Comparison of ENCODE assay signal across 1 cellular context in the genomic region with DNA sequence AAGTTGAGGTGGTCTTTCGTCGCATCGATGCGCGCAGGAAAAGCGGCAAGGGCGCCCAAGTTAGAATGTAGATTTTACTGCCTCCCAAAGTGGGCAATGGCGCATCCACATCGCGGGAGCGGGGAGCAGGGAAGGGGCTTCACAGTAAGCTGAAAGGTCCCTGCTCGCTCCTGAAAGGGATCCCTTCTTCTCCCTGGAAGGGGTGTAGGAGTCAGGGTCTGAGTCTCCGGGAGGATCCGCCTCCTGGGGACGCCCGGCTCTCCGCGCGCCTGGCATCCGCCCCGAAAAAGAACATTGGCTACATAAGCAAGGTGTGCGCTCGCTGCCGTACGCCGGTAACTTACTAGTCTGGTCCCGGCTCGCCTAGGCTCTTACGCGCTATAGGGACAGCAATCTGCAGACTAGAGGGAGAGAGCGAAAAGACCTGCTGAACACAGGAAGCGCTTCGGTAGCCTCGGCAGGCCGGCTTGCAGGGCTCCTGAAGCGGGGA.
TF ChIP-seq lines count a peak whose summit lies in the region.

No MANE protein-coding gene starts in this region.

TF ChIP-seq in HEK293, 187 proteins besides CTCF, POLR2A, EP300 and RAD21 (continued from another document):
- TF ChIP-seq HIC1 (tag by site-specific recombination; IDR thresholded peaks at IDR 0.05), result no peak
- TF ChIP-seq, protein P1, sequence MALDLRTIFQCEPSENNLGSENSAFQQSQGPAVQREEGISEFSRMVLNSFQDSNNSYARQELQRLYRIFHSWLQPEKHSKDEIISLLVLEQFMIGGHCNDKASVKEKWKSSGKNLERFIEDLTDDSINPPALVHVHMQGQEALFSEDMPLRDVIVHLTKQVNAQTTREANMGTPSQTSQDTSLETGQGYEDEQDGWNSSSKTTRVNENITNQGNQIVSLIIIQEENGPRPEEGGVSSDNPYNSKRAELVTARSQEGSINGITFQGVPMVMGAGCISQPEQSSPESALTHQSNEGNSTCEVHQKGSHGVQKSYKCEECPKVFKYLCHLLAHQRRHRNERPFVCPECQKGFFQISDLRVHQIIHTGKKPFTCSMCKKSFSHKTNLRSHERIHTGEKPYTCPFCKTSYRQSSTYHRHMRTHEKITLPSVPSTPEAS (tag by site-specific recombination; IDR thresholded peaks at IDR 0.05), result no peak; the same call in 1 of the 2 replicates
- no peak for TF ChIP-seq ZNF248 (tag by site-specific recombination; IDR thresholded peaks at IDR 0.05)
- no peak for TF ChIP-seq ELK4 (IDR thresholded peaks at IDR 0.05; ENCODE audit: borderline replicate concordance, low read depth, low read length)
- no peak for TF ChIP-seq ZBTB44 (tag by site-specific recombination; IDR thresholded peaks at IDR 0.05)
- no peak for TF ChIP-seq ZNF610 (tag by site-specific recombination; IDR thresholded peaks at IDR 0.05; ENCODE audit: borderline replicate concordance)
- peak; percentile 30 for TF ChIP-seq ZEB2 (tag by site-specific recombination; IDR thresholded peaks at IDR 0.05)
- no peak for TF ChIP-seq ZNF169 (tag by site-specific recombination; IDR thresholded peaks at IDR 0.05)
- TF ChIP-seq ZNF341 (tag by site-specific recombination; IDR thresholded peaks at IDR 0.05; ENCODE audit: low read depth), result peak; percentile 33; the same call in 1 of the 2 replicates
- TF ChIP-seq ZNF132 (tag by site-specific recombination; IDR thresholded peaks at IDR 0.05; ENCODE audit: borderline replicate concordance), result no peak
- no peak for TF ChIP-seq KLF9 (tag by site-specific recombination; IDR thresholded peaks at IDR 0.05; ENCODE audit: low read depth)
- no peak for TF ChIP-seq WT1 (tag by site-specific recombination; IDR thresholded peaks at IDR 0.05)
- TF ChIP-seq SP2 (tag by site-specific recombination; IDR thresholded peaks at IDR 0.05), result peak; percentile 37; the same call in 1 of the 2 replicates
- 0 out of 2 replicates have a peak, but pooled peaks have one; percentile 15 for TF ChIP-seq ZNF2 (tag by site-specific recombination; IDR thresholded peaks at IDR 0.05)
- peak; percentile 32 for TF ChIP-seq ZBTB17 (tag by site-specific recombination; IDR thresholded peaks at IDR 0.05)
- TF ChIP-seq BCL11B (tag by site-specific recombination; IDR thresholded peaks at IDR 0.05; ENCODE audit: low read depth), result no peak
- no peak for TF ChIP-seq ZNF138 (tag by site-specific recombination; IDR thresholded peaks at IDR 0.05; ENCODE audit: borderline replicate concordance)
- no peak for TF ChIP-seq ZNF571 (tag by site-specific recombination; IDR thresholded peaks at IDR 0.05)
- TF ChIP-seq, protein P2, sequence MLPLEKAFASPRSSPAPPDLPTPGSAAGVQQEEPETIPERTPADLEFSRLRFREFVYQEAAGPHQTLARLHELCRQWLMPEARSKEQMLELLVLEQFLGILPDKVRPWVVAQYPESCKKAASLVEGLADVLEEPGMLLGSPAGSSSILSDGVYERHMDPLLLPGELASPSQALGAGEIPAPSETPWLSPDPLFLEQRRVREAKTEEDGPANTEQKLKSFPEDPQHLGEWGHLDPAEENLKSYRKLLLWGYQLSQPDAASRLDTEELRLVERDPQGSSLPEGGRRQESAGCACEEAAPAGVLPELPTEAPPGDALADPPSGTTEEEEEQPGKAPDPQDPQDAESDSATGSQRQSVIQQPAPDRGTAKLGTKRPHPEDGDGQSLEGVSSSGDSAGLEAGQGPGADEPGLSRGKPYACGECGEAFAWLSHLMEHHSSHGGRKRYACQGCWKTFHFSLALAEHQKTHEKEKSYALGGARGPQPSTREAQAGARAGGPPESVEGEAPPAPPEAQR (tag by site-specific recombination; IDR thresholded peaks at IDR 0.05), result no peak
- TF ChIP-seq, protein P3, sequence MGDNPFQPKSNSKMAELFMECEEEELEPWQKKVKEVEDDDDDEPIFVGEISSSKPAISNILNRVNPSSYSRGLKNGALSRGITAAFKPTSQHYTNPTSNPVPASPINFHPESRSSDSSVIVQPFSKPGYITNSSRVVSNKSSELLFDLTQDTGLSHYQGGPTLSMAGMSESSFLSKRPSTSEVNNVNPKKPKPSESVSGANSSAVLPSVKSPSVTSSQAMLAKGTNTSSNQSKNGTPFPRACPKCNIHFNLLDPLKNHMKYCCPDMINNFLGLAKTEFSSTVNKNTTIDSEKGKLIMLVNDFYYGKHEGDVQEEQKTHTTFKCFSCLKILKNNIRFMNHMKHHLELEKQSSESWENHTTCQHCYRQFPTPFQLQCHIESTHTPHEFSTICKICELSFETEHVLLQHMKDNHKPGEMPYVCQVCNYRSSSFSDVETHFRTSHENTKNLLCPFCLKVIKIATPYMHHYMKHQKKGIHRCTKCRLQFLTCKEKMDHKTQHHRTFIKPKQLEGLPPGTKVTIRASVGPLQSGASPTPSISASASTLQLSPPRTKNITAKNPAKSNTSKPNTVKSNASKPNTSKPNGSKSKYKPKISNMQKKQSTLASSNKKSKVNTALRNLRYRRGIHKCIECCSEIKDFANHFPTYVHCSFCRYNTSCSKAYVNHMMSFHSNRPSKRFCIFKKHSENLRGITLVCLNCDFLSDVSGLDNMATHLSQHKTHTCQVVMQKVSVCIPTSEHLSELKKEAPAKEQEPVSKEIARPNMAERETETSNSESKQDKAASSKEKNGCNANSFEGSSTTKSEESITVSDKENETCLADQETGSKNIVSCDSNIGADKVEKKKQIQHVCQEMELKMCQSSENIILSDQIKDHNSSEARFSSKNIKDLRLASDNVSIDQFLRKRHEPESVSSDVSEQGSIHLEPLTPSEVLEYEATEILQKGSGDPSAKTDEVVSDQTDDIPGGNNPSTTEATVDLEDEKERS (tag by site-specific recombination; IDR thresholded peaks at IDR 0.05), result no peak
- TF ChIP-seq ZNF623 (tag by site-specific recombination; IDR thresholded peaks at IDR 0.05), result no peak
- TF ChIP-seq ZNF335 (tag by site-specific recombination; conservative IDR thresholded peaks at IDR 0.05), result peak; percentile 71
- TF ChIP-seq GFI1B (tag by site-specific recombination; IDR thresholded peaks at IDR 0.05), result no peak
- no peak for TF ChIP-seq ZNF416 (tag by site-specific recombination; IDR thresholded peaks at IDR 0.05)
- no peak for TF ChIP-seq GLI4 (tag by site-specific recombination; IDR thresholded peaks at IDR 0.05)
- no peak for TF ChIP-seq BCL11A (tag by site-specific recombination; IDR thresholded peaks at IDR 0.05; ENCODE audit: low read depth)
- peak; percentile 31; the same call in 1 of the 2 replicates for TF ChIP-seq SP3 (tag by site-specific recombination; IDR thresholded peaks at IDR 0.05)
- 0 out of 2 replicates have a peak, but pooled peaks have one; percentile 4 for TF ChIP-seq ZFP37 (tag by site-specific recombination; IDR thresholded peaks at IDR 0.05)
- no peak for TF ChIP-seq FEZF1 (tag by site-specific recombination; IDR thresholded peaks at IDR 0.05)
- no peak for TF ChIP-seq ZNF514 (tag by site-specific recombination; IDR thresholded peaks at IDR 0.05)
- TF ChIP-seq, protein P4, sequence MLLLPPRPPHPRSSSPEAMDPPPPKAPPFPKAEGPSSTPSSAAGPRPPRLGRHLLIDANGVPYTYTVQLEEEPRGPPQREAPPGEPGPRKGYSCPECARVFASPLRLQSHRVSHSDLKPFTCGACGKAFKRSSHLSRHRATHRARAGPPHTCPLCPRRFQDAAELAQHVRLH (tag by site-specific recombination; IDR thresholded peaks at IDR 0.05), result no peak
- TF ChIP-seq GLI2 (tag by site-specific recombination; IDR thresholded peaks at IDR 0.05; ENCODE audit: borderline replicate concordance, low read depth), result no peak
- TF ChIP-seq ZIC2 (tag by site-specific recombination; IDR thresholded peaks at IDR 0.05), result no peak
- peak; percentile 59 for TF ChIP-seq ZBTB8A (tag by site-specific recombination; IDR thresholded peaks at IDR 0.05)
- TF ChIP-seq KLF8 (tag by site-specific recombination; IDR thresholded peaks at IDR 0.05), result no peak
